In genomic region chr1:223700942-223701637, GRCh38 we compare ENCODE assay signal across 9 cellular contexts. TPM values are rescaled to one million over a fixed set of nuclear protein-coding genes. Genes with fewer than 3 reads are reported as not detected.
DNase-seq lines count a peak whose midpoint lies in the region; ATAC-seq and TF ChIP-seq lines count a peak whose summit lies in the region.
"Had no signal": no experiment of that assay in that cellular context is flagged by ENCODE, and none has a peak within 500 bp of the region (broad histone marks: within the 10 kb centered on the region; RNA-seq: fewer than 3 reads in every experiment).

No MANE protein-coding gene starts in this region.

- H3K4me1 Mint-ChIP-seq in nephron progenitor cell, result peaks cover 35% of the 10 kb centered on the region

- TF ChIP-seq CTCF in colonic mucosa (IDR thresholded peaks at IDR 0.05), result no peak
- TF ChIP-seq CTCF in nephron progenitor cell (IDR thresholded peaks at IDR 0.05), result no peak

- H3K27ac Mint-ChIP-seq in nephron progenitor cell, result peak overlapping the region; percentile 29

- H3K27ac ChIP-seq in colonic mucosa, result peak overlapping the region; percentile 55

- intact Hi-C loops in colonic mucosa (cut with DNase I), result no loop called here

- no peaks in the 10 kb centered on the region for H3K36me3 ChIP-seq in colonic mucosa

- H3K27me3 Mint-ChIP-seq in nephron progenitor cell (ENCODE audit: low read depth, poor library complexity), result peaks cover 9% of the 10 kb centered on the region

- H3K9ac ChIP-seq in colonic mucosa (ENCODE audit: low read depth in 2 of 2, low read length in 2 of 2), result no peak overlapping the region

- no peaks in the 10 kb centered on the region for H3K4me1 ChIP-seq in colonic mucosa

- no peaks in the 10 kb centered on the region for H3K27me3 ChIP-seq in colonic mucosa

- H3K4me3 ChIP-seq in colonic mucosa, result no peak overlapping the region

- in situ Hi-C loops in G401 (cut with HindIII; ENCODE audit: low sequenced_read_pairs), result no loop called here

- H3K9me3 ChIP-seq in colonic mucosa, result no peaks in the 10 kb centered on the region

- ATAC-seq in GM21786 (IDR thresholded peaks at IDR 0.05; ENCODE audit: unreplicated experiment), result no peak

- DNase-seq in G401 (ENCODE audit: low spot score), result peak; percentile 43
- DNase-seq in MV-4-11 (lab: John Stamatoyannopoulos, UW), result peak; percentile 53
- no peak for DNase-seq in colonic mucosa
- DNase-seq in nephron progenitor cell, result peak; percentile 14
- no peak for DNase-seq in NCI-H748 (lab: John Stamatoyannopoulos, UW; ENCODE audit: unreplicated experiment)
- no peak for DNase-seq in RPMI8226
- DNase-seq in ecto neural progenitor cell (ENCODE audit: low spot score), result no peak

- H3K36me3 Mint-ChIP-seq in nephron progenitor cell (ENCODE audit: low read depth), result no peaks in the 10 kb centered on the region

- no peaks in the 10 kb centered on the region for H3K9me3 Mint-ChIP-seq in nephron progenitor cell

- H3K4me3 Mint-ChIP-seq in nephron progenitor cell, result no peak overlapping the region

RNA-seq across cellular contexts. Expression of gene CAPN2, which starts 11.2 kb away (rescaled TPM):
- 170 and 181 TPM in 2 replicates for total RNA-seq in G401 (2014; rRNA removed; shearing (Covaris generic))
- total RNA-seq in colonic mucosa, result 100 to 1,000 TPM; 197 to 323 TPM

RNA-seq across cellular contexts. Expression of gene CAPN8, which starts 35.6 kb away (rescaled TPM):
- total RNA-seq in G401 (2014; rRNA removed; shearing (Covaris generic)), result not detected in 2 replicates
- 100 to 1,000 TPM in 1 of 2 donors, 10 to 100 TPM in 1; 52.6 to 102 TPM for total RNA-seq in colonic mucosa
- total RNA-seq: pulmonary artery endothelial cell had no signal

Comparison
In these comparisons a context has a peak if more than half of its experiments do, and no peak if none do; other contexts are left out.
1. DNase-seq: peak in G401 (single experiment), MV-4-11 (single experiment) and nephron progenitor cell (single experiment); none in colonic mucosa (single experiment), NCI-H748 (single experiment), RPMI8226 (single experiment) and ecto neural progenitor cell (single experiment).
2. RNA of gene CAPN8, which starts 35.6 kb away (total RNA-seq): 52.6 to 102 TPM in colonic mucosa; not detected in G401; every median in the first group is over 10 times any median in the second.